Comparison of ENCODE assay signal across 10 cellular contexts in genomic region chr11:32334822-32335221, GRCh38.
DNase-seq lines count a peak whose midpoint lies in the region; ATAC-seq and TF ChIP-seq lines count a peak whose summit lies in the region.
"Had no signal": no experiment of that assay in that cellular context is flagged by ENCODE, and none has a peak within 500 bp of the region (broad histone marks: within the 10 kb centered on the region; RNA-seq: fewer than 3 reads in every experiment).

No MANE protein-coding gene starts in this region.

- peaks cover 51% of the 10 kb centered on the region for H3K27me3 Mint-ChIP-seq in activated T-cell treated with anti-CD3 and anti-CD28 coated beads, Interleukin-2, amount 50 U/mL, for 72 hours (ENCODE audit: low read depth)
- peaks cover 27% of the 10 kb centered on the region for H3K27me3 Mint-ChIP-seq in activated T-cell treated with anti-CD3 and anti-CD28 coated beads, Interleukin-2, amount 50 U/mL, for 4 hours (ENCODE audit: low read depth)
- peaks cover 60% of the 10 kb centered on the region for H3K27me3 Mint-ChIP-seq in stimulated activated naive CD8-positive, alpha-beta T cell treated with anti-CD3 and anti-CD28 coated beads, Interleukin-15, amount 100 ng/mL, for 72 hours

- H3K27ac Mint-ChIP-seq in activated T-cell treated with anti-CD3 and anti-CD28 coated beads, Interleukin-2, amount 50 U/mL, for 72 hours = no peak overlapping the region
- peak overlapping the region in 1 of 2 donors; percentile 29 for H3K27ac Mint-ChIP-seq in stimulated activated naive CD8-positive, alpha-beta T cell treated with anti-CD3 and anti-CD28 coated beads, Interleukin-15, amount 100 ng/mL, for 72 hours

- H3K4me3 ChIP-seq in OCI-LY7 (ENCODE audit: low read depth, low read length, poor library complexity, severe bottlenecking) (no peak overlapping the region), fibroblast of pulmonary artery (replicated peaks; ENCODE audit: low read depth, low read length) (no peak overlapping the region)

- no peak overlapping the region for H3K27ac ChIP-seq in OCI-LY7 (ENCODE audit: low read depth, low read length, poor library complexity, severe bottlenecking)

- TF ChIP-seq CTCF in OCI-LY7 (conservative IDR thresholded peaks at IDR 0.05; ENCODE audit: low read length) (peak; percentile 48), fibroblast of pulmonary artery (IDR thresholded peaks at IDR 0.05; ENCODE audit: low read length, missing control alignments) (peak; percentile 17)

- intact Hi-C loops in OCI-LY7 (cut with micrococcal nuclease; ENCODE audit: unreplicated experiment) = no loop called here

- H3K9me3 Mint-ChIP-seq in activated T-cell treated with anti-CD3 and anti-CD28 coated beads, Interleukin-2, amount 50 U/mL, for 72 hours = peaks cover 0 to 2% of the 10 kb centered on the region in 2 donors
- H3K9me3 Mint-ChIP-seq in activated T-cell treated with anti-CD3 and anti-CD28 coated beads, Interleukin-2, amount 50 U/mL, for 4 hours = no peaks in the 10 kb centered on the region
- H3K9me3 Mint-ChIP-seq in stimulated activated naive CD8-positive, alpha-beta T cell treated with anti-CD3 and anti-CD28 coated beads, Interleukin-15, amount 100 ng/mL, for 72 hours = peaks cover 0 to 8% of the 10 kb centered on the region in 2 donors

- no peak overlapping the region for H2AFZ ChIP-seq in OCI-LY7 (ENCODE audit: low read length)

- peaks cover 0 to 2% of the 10 kb centered on the region in 2 donors for H3K36me3 Mint-ChIP-seq in activated T-cell treated with anti-CD3 and anti-CD28 coated beads, Interleukin-2, amount 50 U/mL, for 72 hours (ENCODE audit: insufficient read depth in 2 of 2)
- H3K36me3 Mint-ChIP-seq in activated T-cell treated with anti-CD3 and anti-CD28 coated beads, Interleukin-2, amount 50 U/mL, for 4 hours (ENCODE audit: insufficient read depth) = no peaks in the 10 kb centered on the region
- H3K36me3 Mint-ChIP-seq: brain had no signal

- no peaks in the 10 kb centered on the region for H3K79me2 ChIP-seq in OCI-LY7 (ENCODE audit: insufficient read depth, low read depth, low read length)

- no peak overlapping the region for H3K4me3 Mint-ChIP-seq in activated T-cell treated with anti-CD3 and anti-CD28 coated beads, Interleukin-2, amount 50 U/mL, for 72 hours
- no peak overlapping the region for H3K4me3 Mint-ChIP-seq in activated T-cell treated with anti-CD3 and anti-CD28 coated beads, Interleukin-2, amount 50 U/mL, for 4 hours
- H3K4me3 Mint-ChIP-seq in stimulated activated naive CD8-positive, alpha-beta T cell treated with anti-CD3 and anti-CD28 coated beads, Interleukin-15, amount 100 ng/mL, for 72 hours = no peak overlapping the region

- peaks cover 5% of the 10 kb centered on the region; the same call in 1 of the 2 replicates for H3K9me3 ChIP-seq in OCI-LY7 (ENCODE audit: low read length)

- H3K9me2 ChIP-seq in OCI-LY7 (ENCODE audit: insufficient read depth, low read length) = no peaks in the 10 kb centered on the region

- CTCF ChIA-PET in OCI-LY7 (lab: Charles Lee; ENCODE audit: unreplicated experiment) = no interaction called here

- POLR2A ChIA-PET in OCI-LY7 (lab: Charles Lee) = no interaction called here

- H3K36me3 ChIP-seq in OCI-LY7 (ENCODE audit: insufficient read depth, low read length) = no peaks in the 10 kb centered on the region

- no TSS peak for BruUV-seq in OCI-LY7 (replicated peaks; lab: Mats Ljungman, UMichigan)

- DNase-seq in activated T-cell treated with anti-CD3 and anti-CD28 coated beads, Interleukin-2, amount 50 U/mL, for 72 hours = peak; percentile 18 to 36
- no peak for DNase-seq in activated T-cell treated with anti-CD3 and anti-CD28 coated beads, Interleukin-2, amount 50 U/mL, for 4 hours
- no peak for DNase-seq in OCI-LY7 (ENCODE audit: low spot score)
- DNase-seq in fibroblast of pulmonary artery (ENCODE audit: low read depth) = no peak
- DNase-seq in stimulated activated naive CD8-positive, alpha-beta T cell treated with anti-CD3 and anti-CD28 coated beads, Interleukin-15, amount 100 ng/mL, for 72 hours = peak in 1 of 2 donors; percentile 29
- no peak for DNase-seq in NCI-H2196 treated with DMSO at 0.1 percent for 48 hours (lab: John Stamatoyannopoulos, UW; ENCODE audit: unreplicated experiment)
- no peak for DNase-seq in KG1 (lab: John Stamatoyannopoulos, UW)
- DNase-seq: DMS153 had no signal

- no peak overlapping the region for H3K4me2 ChIP-seq in OCI-LY7 (ENCODE audit: low read length)

- no peaks in the 10 kb centered on the region for H3K4me1 ChIP-seq in OCI-LY7 (ENCODE audit: insufficient read depth, low read length, poor library complexity, severe bottlenecking)

- no peaks in the 10 kb centered on the region for H4K20me1 ChIP-seq in OCI-LY7 (ENCODE audit: insufficient read depth, low read length)

- no peak for ATAC-seq in activated T-cell treated with anti-CD3 and anti-CD28 coated beads, Interleukin-2, amount 50 U/mL, for 72 hours (replicated peaks in 1 of 2)
- ATAC-seq in activated T-cell treated with anti-CD3 and anti-CD28 coated beads, Interleukin-2, amount 50 U/mL, for 4 hours = no peak
- peak; percentile 39 for ATAC-seq in stimulated activated naive CD8-positive, alpha-beta T cell treated with anti-CD3 and anti-CD28 coated beads, Interleukin-15, amount 100 ng/mL, for 72 hours
- no peak for ATAC-seq in GM21528 (IDR thresholded peaks at IDR 0.05; ENCODE audit: low FRiP score, unreplicated experiment)

- peaks cover 12% of the 10 kb centered on the region for H3K4me1 Mint-ChIP-seq in activated T-cell treated with anti-CD3 and anti-CD28 coated beads, Interleukin-2, amount 50 U/mL, for 72 hours (ENCODE audit: low read depth)
- H3K4me1 Mint-ChIP-seq in activated T-cell treated with anti-CD3 and anti-CD28 coated beads, Interleukin-2, amount 50 U/mL, for 4 hours (ENCODE audit: low read depth) = peaks cover 16% of the 10 kb centered on the region
- peaks cover 14% of the 10 kb centered on the region for H3K4me1 Mint-ChIP-seq in stimulated activated naive CD8-positive, alpha-beta T cell treated with anti-CD3 and anti-CD28 coated beads, Interleukin-15, amount 100 ng/mL, for 72 hours

Comparison
In these comparisons a context has a peak if more than half of its experiments do, and no peak if none do; other contexts are left out.
1. DNase-seq: peak in activated T-cell treated with anti-CD3 and anti-CD28 coated beads, Interleukin-2, amount 50 U/mL, for 72 hours (2 of 2); none in activated T-cell treated with anti-CD3 and anti-CD28 coated beads, Interleukin-2, amount 50 U/mL, for 4 hours (single experiment), OCI-LY7 (single experiment), fibroblast of pulmonary artery (single experiment), NCI-H2196 treated with DMSO at 0.1 percent for 48 hours (single experiment) and KG1 (single experiment).